Comparison of ENCODE assay signal across 2 cellular contexts in the genomic region with DNA sequence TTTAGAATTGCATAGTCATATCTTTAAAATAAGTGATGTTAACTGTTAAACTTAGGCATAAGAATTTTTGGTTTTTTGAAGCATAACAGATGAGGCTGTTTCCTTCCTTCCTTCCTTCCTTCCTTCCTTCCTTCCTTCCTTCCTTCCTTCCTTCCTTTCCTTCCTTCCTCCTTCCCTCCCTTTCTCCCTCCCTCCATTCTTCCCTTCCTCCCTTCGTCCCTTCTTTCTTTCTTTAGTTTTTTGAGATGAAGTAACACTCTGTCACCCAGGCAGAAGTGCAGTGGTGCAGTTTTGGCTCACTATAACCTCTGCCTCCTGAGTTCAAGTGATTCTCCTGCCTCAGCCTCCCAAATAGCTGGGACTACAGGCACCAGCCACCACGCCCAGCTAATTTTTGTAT. TPM values are rescaled to one million over a fixed set of nuclear protein-coding genes. Genes with fewer than 3 reads are reported as not detected.
"Had no signal": no experiment of that assay in that cellular context is flagged by ENCODE, and none has a peak within 500 bp of the region (broad histone marks: within the 10 kb centered on the region; RNA-seq: fewer than 3 reads in every experiment).

No MANE protein-coding gene starts in this region.

RNA-seq across cellular contexts. Expression of gene UNC79, which starts 48.3 kb away (rescaled TPM):
- total RNA-seq: lung microvascular endothelial cell, mononuclear cell had no signal
